In genomic region chr12:113965951-113966797, GRCh38 we compare ENCODE assay signal across 8 cellular contexts. TPM values are rescaled to one million over a fixed set of nuclear protein-coding genes. Genes with fewer than 3 reads are reported as not detected.
DNase-seq lines count a peak whose midpoint lies in the region; ATAC-seq and TF ChIP-seq lines count a peak whose summit lies in the region.

Gene RBM19, minus strand, starts transcription at chr12:113966325. Its CDS starts 98 bp downstream, at chr12:113966227.

- peak; percentile 97 to 99 (median 97) for DNase-seq in Peyer's patch
- peak; percentile 98 for DNase-seq in activated T-cell treated with anti-CD3 and anti-CD28 coated beads, Interleukin-2, amount 50 U/mL, for 48 hours
- DNase-seq in stimulated activated CD8-positive, alpha-beta memory T cell treated with anti-CD3 and anti-CD28 coated beads, Interleukin-7, amount 100 ng/mL, for 24 hours (ENCODE audit: low read depth), result peak; percentile 94

- H3K9me3 ChIP-seq in DOHH2 (ENCODE audit: control insufficient read depth, insufficient read depth, low read length) (no peaks in the 10 kb centered on the region), KOPT-K1 (ENCODE audit: insufficient read depth, low read length, poor library complexity, severe bottlenecking) (no peaks in the 10 kb centered on the region), Peyer's patch (no peaks in the 10 kb centered on the region), muscle layer of colon (ENCODE audit: low read length) (no peaks in the 10 kb centered on the region)

- H3K9ac ChIP-seq in muscle layer of colon (ENCODE audit: low read length), result peak within 1 kb of the TSS; percentile 40

- peaks cover 16% of the 10 kb centered on the region for H3K4me1 ChIP-seq in DOHH2 (ENCODE audit: control insufficient read depth, low read length)
- H3K4me1 ChIP-seq in Peyer's patch, result peaks cover 0 to 13% (median 4%) of the 10 kb centered on the region in 4 donors
- H3K4me1 ChIP-seq in muscle layer of colon (ENCODE audit: insufficient read depth, low read length), result peaks cover 13% of the 10 kb centered on the region

- H3K36me3 ChIP-seq in DOHH2 (ENCODE audit: control insufficient read depth, low read length) (peaks cover 10% of the 10 kb centered on the region), KOPT-K1 (ENCODE audit: insufficient read depth, low read length) (peaks cover 26% of the 10 kb centered on the region), Peyer's patch (peaks cover 0 to 13% (median 0%) of the 10 kb centered on the region in 3 donors), muscle layer of colon (ENCODE audit: insufficient read depth, low read length) (peaks cover 11% of the 10 kb centered on the region)

- peaks cover 33% of the 10 kb centered on the region for H3K79me2 ChIP-seq in DOHH2 (ENCODE audit: control insufficient read depth, low read length)

- H3K27ac ChIP-seq in DOHH2 (ENCODE audit: low read depth, low read length) (no peak within 1 kb of the TSS), KOPT-K1 (ENCODE audit: low read depth, low read length, poor library complexity, severe bottlenecking) (peak within 1 kb of the TSS; percentile 49), Peyer's patch (peak within 1 kb of the TSS; percentile 32 to 70 (median 48)), muscle layer of colon (ENCODE audit: low read depth, low read length) (peak within 1 kb of the TSS; percentile 56)

- no peaks in the 10 kb centered on the region for H3F3A ChIP-seq in DOHH2 (ENCODE audit: control insufficient read depth, insufficient read depth)

- ATAC-seq in GM21786 (IDR thresholded peaks at IDR 0.05; ENCODE audit: unreplicated experiment) (peak; percentile 96), esophagus mucosa (peak; percentile 100)

- no peaks in the 10 kb centered on the region for H4K20me1 ChIP-seq in DOHH2 (ENCODE audit: control insufficient read depth, insufficient read depth, low read depth, low read length)

- H3K4me3 ChIP-seq in DOHH2 (ENCODE audit: low read length), result peak within 1 kb of the TSS; percentile 82
- peak within 1 kb of the TSS; percentile 54 to 83 (median 76) for H3K4me3 ChIP-seq in Peyer's patch
- H3K4me3 ChIP-seq in muscle layer of colon (ENCODE audit: low read depth in 1 of 2, low read length in 2 of 2), result peak within 1 kb of the TSS; percentile 76 to 87

- H3K27me3 ChIP-seq in DOHH2 (ENCODE audit: control insufficient read depth, low read length), result no peaks in the 10 kb centered on the region
- no peaks in the 10 kb centered on the region for H3K27me3 ChIP-seq in Peyer's patch
- H3K27me3 ChIP-seq in muscle layer of colon (ENCODE audit: control insufficient read depth in 1 of 2, insufficient read depth in 2 of 2, low read length in 2 of 2), result no peaks in the 10 kb centered on the region

- TF ChIP-seq CTCF in DOHH2 (IDR thresholded peaks at IDR 0.05; ENCODE audit: low read depth, low read length, poor library complexity, severe bottlenecking) (peak; percentile 80), Peyer's patch (IDR thresholded peaks at IDR 0.05) (peak; percentile 74 to 92 (median 90))

- no peaks in the 10 kb centered on the region for H3K9me2 ChIP-seq in DOHH2 (replicated peaks; ENCODE audit: control insufficient read depth, low read length)

- peak within 1 kb of the TSS; percentile 90 for H3K4me2 ChIP-seq in DOHH2 (ENCODE audit: low read length)

- peak in 1 of 2 donors; percentile 54 for TF ChIP-seq POLR2A in Peyer's patch (IDR thresholded peaks at IDR 0.05)

RNA-seq across cellular contexts. Expression of gene RBM19, which starts in this region (rescaled TPM):
- 100 to 1,000 TPM in 1 of 4 donors, 10 to 100 TPM in 3; 20.7 to 178 (median 48.0) TPM for total RNA-seq in Peyer's patch
- 21.7 TPM for total RNA-seq in esophagus mucosa
